ENCODE assay signal across 10 cellular contexts in the genomic region with DNA sequence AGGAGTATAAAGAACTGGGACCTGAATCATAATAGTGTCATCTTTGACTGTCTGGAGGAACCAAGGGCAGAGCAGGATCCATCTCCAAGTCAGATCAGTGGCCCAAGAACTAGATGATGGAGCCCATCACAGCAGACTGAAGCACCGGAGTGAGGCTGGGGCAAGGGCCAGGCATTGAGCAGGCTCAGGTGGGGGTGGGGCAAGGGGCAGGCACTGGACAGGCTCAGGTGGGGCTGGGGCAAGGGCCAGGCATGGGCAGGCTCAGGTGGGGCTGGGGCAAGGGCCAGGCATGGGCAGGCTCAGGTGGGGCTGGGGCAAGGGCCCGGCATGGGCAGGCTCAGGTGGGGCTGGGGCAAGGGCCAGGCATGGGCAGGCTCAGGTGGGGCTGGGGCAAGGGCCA. TPM values are rescaled to one million over a fixed set of nuclear protein-coding genes. Genes with fewer than 3 reads are reported as not detected.
DNase-seq lines count a peak whose midpoint lies in the region; ATAC-seq lines count a peak whose summit lies in the region.
"Not testable (repeated sequence)": the region's sequence is repeated elsewhere in the genome, so short reads cannot be mapped to it uniquely, and the experiment has no call there.
"Had no signal": no experiment of that assay in that cellular context is flagged by ENCODE, and none has a peak within 500 bp of the region (broad histone marks: within the 10 kb centered on the region; RNA-seq: fewer than 3 reads in every experiment).

No MANE protein-coding gene starts in this region.

- H3K27me3 Mint-ChIP-seq in CD8-positive, alpha-beta memory T cell; T-helper 1 cell treated with Interleukin-12 subunit alpha and Interleukin-12 subunit beta and Interleukin-4 antibody, amounts not matched to agents 30 μg/mL and 1 μg/mL, for 36 hours (ENCODE audit: low read depth); activated CD8-positive, alpha-beta T cell treated with anti-CD3 and anti-CD28 coated beads, Interleukin-2, amount 10 ng/mL, durations not matched to agents 7 days and 5 days (ENCODE audit: low read depth); activated naive CD4-positive, alpha-beta T cell treated with anti-CD3 and anti-CD28 coated beads, Interleukin-2, amount 50 U/mL, for 24 hours; effector memory CD8-positive, alpha-beta T cell; natural killer cell treated with Interleukin-12 subunit alpha and Interleukin-12 subunit beta and Interleukin-15 and Interleukin-18, amount 100 ng/mL, for 72 hours; stimulated activated naive B cell treated with anti-CD40 and anti-IgM and Interleukin-4, amounts not matched to agents 10 μg/mL and 1 μg/mL and 100 μg/mL, for 72 hours: not testable (repeated sequence)

- not testable (repeated sequence) for H3K27me3 ChIP-seq in CD8-positive, alpha-beta memory T cell (ENCODE audit: insufficient read depth, low read length, poor library complexity, severe bottlenecking)

- H3K4me1 ChIP-seq in CD8-positive, alpha-beta memory T cell (ENCODE audit: insufficient read depth, low read length): peaks cover 23% of the 10 kb centered on the region

- H3K4me3 ChIP-seq in CD8-positive, alpha-beta memory T cell (ENCODE audit: low read length): not testable (repeated sequence)

- POLR2A ChIA-PET in CD8-positive, alpha-beta memory T cell (lab: Charles Lee): interaction anchor here (1.0 to 1.9 kb wide), 5 partner anchors 14 to 701 kb away, joined by 3 to 8 read pairs (median 4); partner anchors contain the start of genes MMP24OS and SCAND1
- POLR2A ChIA-PET in activated CD8-positive, alpha-beta T cell treated with anti-CD3 and anti-CD28 coated beads, Interleukin-2, amount 10 ng/mL, durations not matched to agents 7 days and 5 days (lab: Charles Lee): interaction anchor here (0.7 to 1.7 kb wide), 3 partner anchors 24 to 32 kb away, joined by 3 to 8 read pairs (median 4); partner anchors contain the start of genes EIF6 and MMP24OS

- peaks cover 7 to 18% (median 8%) of the 10 kb centered on the region in 3 donors for H3K36me3 Mint-ChIP-seq in CD8-positive, alpha-beta memory T cell
- peaks cover 10% of the 10 kb centered on the region for H3K36me3 Mint-ChIP-seq in T-helper 1 cell treated with Interleukin-12 subunit alpha and Interleukin-12 subunit beta and Interleukin-4 antibody, amounts not matched to agents 30 μg/mL and 1 μg/mL, for 36 hours (ENCODE audit: low read depth)
- H3K36me3 Mint-ChIP-seq in activated CD8-positive, alpha-beta T cell treated with anti-CD3 and anti-CD28 coated beads, Interleukin-2, amount 10 ng/mL, durations not matched to agents 7 days and 5 days (ENCODE audit: low read depth): peaks cover 11% of the 10 kb centered on the region
- H3K36me3 Mint-ChIP-seq in activated naive CD4-positive, alpha-beta T cell treated with anti-CD3 and anti-CD28 coated beads, Interleukin-2, amount 50 U/mL, for 24 hours; natural killer cell treated with Interleukin-12 subunit alpha and Interleukin-12 subunit beta and Interleukin-15 and Interleukin-18, amount 100 ng/mL, for 72 hours: not testable (repeated sequence)
- peaks cover 14% of the 10 kb centered on the region for H3K36me3 Mint-ChIP-seq in effector memory CD8-positive, alpha-beta T cell (ENCODE audit: insufficient read depth)
- peaks cover 16 to 17% of the 10 kb centered on the region in 2 donors for H3K36me3 Mint-ChIP-seq in stimulated activated naive B cell treated with anti-CD40 and anti-IgM and Interleukin-4, amounts not matched to agents 10 μg/mL and 1 μg/mL and 100 μg/mL, for 72 hours

- H3K27ac Mint-ChIP-seq in CD8-positive, alpha-beta memory T cell: peak overlapping the region; percentile 96 to 100 (median 100)
- H3K27ac Mint-ChIP-seq in T-helper 1 cell treated with Interleukin-12 subunit alpha and Interleukin-12 subunit beta and Interleukin-4 antibody, amounts not matched to agents 30 μg/mL and 1 μg/mL, for 36 hours: peak overlapping the region; percentile 96
- H3K27ac Mint-ChIP-seq in activated CD8-positive, alpha-beta T cell treated with anti-CD3 and anti-CD28 coated beads, Interleukin-2, amount 10 ng/mL, durations not matched to agents 7 days and 5 days: peak overlapping the region; percentile 99
- H3K27ac Mint-ChIP-seq in activated naive CD4-positive, alpha-beta T cell treated with anti-CD3 and anti-CD28 coated beads, Interleukin-2, amount 50 U/mL, for 24 hours: peak overlapping the region; percentile 52
- H3K27ac Mint-ChIP-seq in effector memory CD8-positive, alpha-beta T cell: peak overlapping the region; percentile 100
- H3K27ac Mint-ChIP-seq in natural killer cell treated with Interleukin-12 subunit alpha and Interleukin-12 subunit beta and Interleukin-15 and Interleukin-18, amount 100 ng/mL, for 72 hours: peak overlapping the region; percentile 78 to 79
- peak overlapping the region; percentile 47 for H3K27ac Mint-ChIP-seq in stimulated activated naive B cell treated with anti-CD40 and anti-IgM and Interleukin-4, amounts not matched to agents 10 μg/mL and 1 μg/mL and 100 μg/mL, for 72 hours

- peaks cover 32 to 33% (median 33%) of the 10 kb centered on the region in 3 donors for H3K4me1 Mint-ChIP-seq in CD8-positive, alpha-beta memory T cell
- H3K4me1 Mint-ChIP-seq in T-helper 1 cell treated with Interleukin-12 subunit alpha and Interleukin-12 subunit beta and Interleukin-4 antibody, amounts not matched to agents 30 μg/mL and 1 μg/mL, for 36 hours (ENCODE audit: low read depth): peaks cover 28% of the 10 kb centered on the region
- peaks cover 31% of the 10 kb centered on the region for H3K4me1 Mint-ChIP-seq in activated CD8-positive, alpha-beta T cell treated with anti-CD3 and anti-CD28 coated beads, Interleukin-2, amount 10 ng/mL, durations not matched to agents 7 days and 5 days (ENCODE audit: low read depth)
- H3K4me1 Mint-ChIP-seq in activated naive CD4-positive, alpha-beta T cell treated with anti-CD3 and anti-CD28 coated beads, Interleukin-2, amount 50 U/mL, for 24 hours: peaks cover 14% of the 10 kb centered on the region
- peaks cover 32 to 37% of the 10 kb centered on the region in 2 donors for H3K4me1 Mint-ChIP-seq in effector memory CD8-positive, alpha-beta T cell (ENCODE audit: low read depth in 2 of 2)
- peaks cover 23 to 32% of the 10 kb centered on the region in 2 donors for H3K4me1 Mint-ChIP-seq in natural killer cell treated with Interleukin-12 subunit alpha and Interleukin-12 subunit beta and Interleukin-15 and Interleukin-18, amount 100 ng/mL, for 72 hours (ENCODE audit: low read depth in 2 of 2)
- H3K4me1 Mint-ChIP-seq in stimulated activated naive B cell treated with anti-CD40 and anti-IgM and Interleukin-4, amounts not matched to agents 10 μg/mL and 1 μg/mL and 100 μg/mL, for 72 hours: peaks cover 15 to 25% of the 10 kb centered on the region in 2 donors

- not testable (repeated sequence) for H3K9me3 Mint-ChIP-seq in CD8-positive, alpha-beta memory T cell; T-helper 1 cell treated with Interleukin-12 subunit alpha and Interleukin-12 subunit beta and Interleukin-4 antibody, amounts not matched to agents 30 μg/mL and 1 μg/mL, for 36 hours; activated CD8-positive, alpha-beta T cell treated with anti-CD3 and anti-CD28 coated beads, Interleukin-2, amount 10 ng/mL, durations not matched to agents 7 days and 5 days (ENCODE audit: insufficient read depth); activated naive CD4-positive, alpha-beta T cell treated with anti-CD3 and anti-CD28 coated beads, Interleukin-2, amount 50 U/mL, for 24 hours; effector memory CD8-positive, alpha-beta T cell; natural killer cell treated with Interleukin-12 subunit alpha and Interleukin-12 subunit beta and Interleukin-15 and Interleukin-18, amount 100 ng/mL, for 72 hours; stimulated activated naive B cell treated with anti-CD40 and anti-IgM and Interleukin-4, amounts not matched to agents 10 μg/mL and 1 μg/mL and 100 μg/mL, for 72 hours

- H3K9me3 ChIP-seq in CD8-positive, alpha-beta memory T cell (ENCODE audit: low read length): not testable (repeated sequence)

- not testable (repeated sequence) for H3K36me3 ChIP-seq in CD8-positive, alpha-beta memory T cell (ENCODE audit: insufficient read depth, low read length)

- not testable (repeated sequence) for DNase-seq in CD8-positive, alpha-beta memory T cell; activated CD8-positive, alpha-beta T cell treated with anti-CD3 and anti-CD28 coated beads, Interleukin-2, amount 10 ng/mL, durations not matched to agents 7 days and 5 days; effector memory CD8-positive, alpha-beta T cell; natural killer cell treated with Interleukin-12 subunit alpha and Interleukin-12 subunit beta and Interleukin-15 and Interleukin-18, amount 100 ng/mL, for 72 hours (ENCODE audit: low spot score); stimulated activated naive B cell treated with anti-CD40 and anti-IgM and Interleukin-4, amounts not matched to agents 10 μg/mL and 1 μg/mL and 100 μg/mL, for 72 hours

- peak overlapping the region; percentile 17 to 87 (median 79) for H3K4me3 Mint-ChIP-seq in CD8-positive, alpha-beta memory T cell
- peak overlapping the region; percentile 69 for H3K4me3 Mint-ChIP-seq in T-helper 1 cell treated with Interleukin-12 subunit alpha and Interleukin-12 subunit beta and Interleukin-4 antibody, amounts not matched to agents 30 μg/mL and 1 μg/mL, for 36 hours
- peak overlapping the region; percentile 63 for H3K4me3 Mint-ChIP-seq in activated CD8-positive, alpha-beta T cell treated with anti-CD3 and anti-CD28 coated beads, Interleukin-2, amount 10 ng/mL, durations not matched to agents 7 days and 5 days
- H3K4me3 Mint-ChIP-seq in activated naive CD4-positive, alpha-beta T cell treated with anti-CD3 and anti-CD28 coated beads, Interleukin-2, amount 50 U/mL, for 24 hours: peak overlapping the region; percentile 2
- peak overlapping the region; percentile 78 to 79 for H3K4me3 Mint-ChIP-seq in effector memory CD8-positive, alpha-beta T cell
- peak overlapping the region; percentile 73 for H3K4me3 Mint-ChIP-seq in natural killer cell treated with Interleukin-12 subunit alpha and Interleukin-12 subunit beta and Interleukin-15 and Interleukin-18, amount 100 ng/mL, for 72 hours
- not testable (repeated sequence) for H3K4me3 Mint-ChIP-seq in stimulated activated naive B cell treated with anti-CD40 and anti-IgM and Interleukin-4, amounts not matched to agents 10 μg/mL and 1 μg/mL and 100 μg/mL, for 72 hours

- peak; percentile 40 for ATAC-seq in activated CD8-positive, alpha-beta T cell treated with anti-CD3 and anti-CD28 coated beads, Interleukin-2, amount 10 ng/mL, durations not matched to agents 7 days and 5 days
- peak; percentile 4 for ATAC-seq in effector memory CD8-positive, alpha-beta T cell (replicated peaks)
- peak in 1 of 2 donors; percentile 22 for ATAC-seq in natural killer cell treated with Interleukin-12 subunit alpha and Interleukin-12 subunit beta and Interleukin-15 and Interleukin-18, amount 100 ng/mL, for 72 hours
- ATAC-seq in stimulated activated naive B cell treated with anti-CD40 and anti-IgM and Interleukin-4, amounts not matched to agents 10 μg/mL and 1 μg/mL and 100 μg/mL, for 72 hours (replicated peaks): not testable (repeated sequence)

- peak overlapping the region; percentile 80 for H3K27ac ChIP-seq in CD8-positive, alpha-beta memory T cell (ENCODE audit: low read depth, low read length)

- CTCF ChIA-PET in CD8-positive, alpha-beta memory T cell (lab: Charles Lee): interaction anchor here (0.9 to 1.1 kb wide), 2 partner anchors 17 to 48 kb away, joined by 3 read pairs; no protein-coding TSS in a partner anchor
- CTCF ChIA-PET in activated CD8-positive, alpha-beta T cell treated with anti-CD3 and anti-CD28 coated beads, Interleukin-2, amount 10 ng/mL, durations not matched to agents 7 days and 5 days (lab: Charles Lee): interaction anchor here (0.8 to 1.9 kb wide), 4 partner anchors 16 to 108 kb away, joined by 3 to 9 read pairs (median 5); partner anchors contain the start of genes EDEM2 and MMP24OS

RNA-seq across cellular contexts. Expression of gene MMP24OS, which starts 25.3 kb away (rescaled TPM):
- total RNA-seq in CD8-positive, alpha-beta memory T cell: 10 to 100 TPM; 36.5 to 36.6 TPM
- 14.0 TPM for polyA plus RNA-seq in CD8-positive, alpha-beta memory T cell
- 10 to 100 TPM; 42.0 to 43.1 TPM for total RNA-seq in activated CD8-positive, alpha-beta T cell treated with anti-CD3 and anti-CD28 coated beads, Interleukin-2, amount 10 ng/mL, durations not matched to agents 7 days and 5 days
- 10 to 100 TPM; 35.6 to 51.2 TPM for total RNA-seq in natural killer cell treated with Interleukin-12 subunit alpha and Interleukin-12 subunit beta and Interleukin-15 and Interleukin-18, amount 100 ng/mL, for 72 hours

RNA-seq across cellular contexts. Expression of gene MMP24, which starts 26.1 kb away (rescaled TPM):
- total RNA-seq in CD8-positive, alpha-beta memory T cell: under 1 TPM in 1 of 2 experiments, not detected in 1; 0.07 TPM
- polyA plus RNA-seq in CD8-positive, alpha-beta memory T cell: 0.18 TPM
- total RNA-seq in activated CD8-positive, alpha-beta T cell treated with anti-CD3 and anti-CD28 coated beads, Interleukin-2, amount 10 ng/mL, durations not matched to agents 7 days and 5 days: not detected
- total RNA-seq in natural killer cell treated with Interleukin-12 subunit alpha and Interleukin-12 subunit beta and Interleukin-15 and Interleukin-18, amount 100 ng/mL, for 72 hours: not detected

RNA-seq across cellular contexts. Expression of gene EIF6, which starts 32.0 kb away (rescaled TPM):
- total RNA-seq in CD8-positive, alpha-beta memory T cell: 100 to 1,000 TPM; 204 to 207 TPM
- polyA plus RNA-seq in CD8-positive, alpha-beta memory T cell: 171 TPM
- 100 to 1,000 TPM; 104 to 109 TPM for total RNA-seq in activated CD8-positive, alpha-beta T cell treated with anti-CD3 and anti-CD28 coated beads, Interleukin-2, amount 10 ng/mL, durations not matched to agents 7 days and 5 days
- 100 to 1,000 TPM; 154 to 233 TPM for total RNA-seq in natural killer cell treated with Interleukin-12 subunit alpha and Interleukin-12 subunit beta and Interleukin-15 and Interleukin-18, amount 100 ng/mL, for 72 hours

RNA-seq across cellular contexts. Expression of gene FAM83C, which starts 39.6 kb away (rescaled TPM):
- not detected for total RNA-seq in CD8-positive, alpha-beta memory T cell
- polyA plus RNA-seq in CD8-positive, alpha-beta memory T cell: not detected
- not detected for total RNA-seq in activated CD8-positive, alpha-beta T cell treated with anti-CD3 and anti-CD28 coated beads, Interleukin-2, amount 10 ng/mL, durations not matched to agents 7 days and 5 days
- under 1 TPM in 1 of 2 donors, not detected in 1; 0.10 TPM for total RNA-seq in natural killer cell treated with Interleukin-12 subunit alpha and Interleukin-12 subunit beta and Interleukin-15 and Interleukin-18, amount 100 ng/mL, for 72 hours
- total RNA-seq: K562 had no signal
- polyA plus RNA-seq: AG04450, BJ, K562 had no signal

Comparison
In these comparisons a context has a peak if more than half of its experiments do, and no peak if none do; other contexts are left out.
1. H3K27ac Mint-ChIP-seq: peak in every context shown above with its lines; median percentile 100 in CD8-positive, alpha-beta memory T cell; 100 in effector memory CD8-positive, alpha-beta T cell; 99 in activated CD8-positive, alpha-beta T cell treated with anti-CD3 and anti-CD28 coated beads, Interleukin-2, amount 10 ng/mL, durations not matched to agents 7 days and 5 days; 96 in T-helper 1 cell treated with Interleukin-12 subunit alpha and Interleukin-12 subunit beta and Interleukin-4 antibody, amounts not matched to agents 30 μg/mL and 1 μg/mL, for 36 hours; 78 in natural killer cell treated with Interleukin-12 subunit alpha and Interleukin-12 subunit beta and Interleukin-15 and Interleukin-18, amount 100 ng/mL, for 72 hours; 52 in activated naive CD4-positive, alpha-beta T cell treated with anti-CD3 and anti-CD28 coated beads, Interleukin-2, amount 50 U/mL, for 24 hours; 47 in stimulated activated naive B cell treated with anti-CD40 and anti-IgM and Interleukin-4, amounts not matched to agents 10 μg/mL and 1 μg/mL and 100 μg/mL, for 72 hours.